Comparison of ENCODE assay signal across 23 cellular contexts in genomic region chr12:479161-479560, GRCh38.
"Had no signal": no experiment of that assay in that cellular context is flagged by ENCODE, and none has a peak within 500 bp of the region (broad histone marks: within the 10 kb centered on the region; RNA-seq: fewer than 3 reads in every experiment).

No MANE protein-coding gene starts in this region.

- FAIRE-seq: RCC 7860 had no signal

- H3K4me1 Mint-ChIP-seq: activated CD4-positive, alpha-beta T cell treated with anti-CD3 and anti-CD28 coated beads, Interleukin-2, amount 10 ng/mL, durations not matched to agents 24 days and 14 days; activated naive CD4-positive, alpha-beta T cell treated with anti-CD3 and anti-CD28 coated beads, Interleukin-2, amount 50 U/mL, for 24 hours had no signal

- H3K27ac Mint-ChIP-seq: activated CD4-positive, alpha-beta T cell treated with anti-CD3 and anti-CD28 coated beads, Interleukin-2, amount 10 ng/mL, durations not matched to agents 24 days and 14 days; activated CD8-positive, alpha-beta memory T cell treated with anti-CD3 and anti-CD28 coated beads, Interleukin-2, amount 10 ng/mL, durations not matched to agents 7 days and 5 days; activated naive CD4-positive, alpha-beta T cell treated with anti-CD3 and anti-CD28 coated beads, Interleukin-2, amount 50 U/mL, for 24 hours; activated T-cell treated with anti-CD3 and anti-CD28 coated beads, Interleukin-2, amount 50 U/mL, for 24 hours; activated T-helper 1 cell treated with anti-CD3 and anti-CD28 coated beads, Interleukin-12 subunit alpha, Interleukin-12 subunit beta, Interleukin-2, Interleukin-4 antibody, amounts not matched to agents 30 ng/mL and 10 ng/mL and 1 ng/mL, durations not matched to agents 14 hours and 24 hours and 36 hours; T-helper 17 cell; WTC11 had no signal

- H3K27ac ChIP-seq: brain microvascular endothelial cell, cardiac muscle cell had no signal

- H3K27me3 ChIP-seq: cardiac muscle cell had no signal

- H3K4me3 Mint-ChIP-seq: activated CD4-positive, alpha-beta T cell treated with anti-CD3 and anti-CD28 coated beads, Interleukin-2, amount 10 ng/mL, durations not matched to agents 24 days and 14 days; activated CD8-positive, alpha-beta memory T cell treated with anti-CD3 and anti-CD28 coated beads, Interleukin-2, amount 10 ng/mL, durations not matched to agents 7 days and 5 days; activated naive CD4-positive, alpha-beta T cell treated with anti-CD3 and anti-CD28 coated beads, Interleukin-2, amount 50 U/mL, for 24 hours; activated T-cell treated with anti-CD3 and anti-CD28 coated beads, Interleukin-2, amount 50 U/mL, for 24 hours; activated T-helper 1 cell treated with anti-CD3 and anti-CD28 coated beads, Interleukin-12 subunit alpha, Interleukin-12 subunit beta, Interleukin-2, Interleukin-4 antibody, amounts not matched to agents 30 ng/mL and 10 ng/mL and 1 ng/mL, durations not matched to agents 14 hours and 24 hours and 36 hours; T-helper 17 cell; WTC11 had no signal

- H3K9me3 Mint-ChIP-seq: activated CD4-positive, alpha-beta T cell treated with anti-CD3 and anti-CD28 coated beads, Interleukin-2, amount 10 ng/mL, durations not matched to agents 24 days and 14 days; activated naive CD4-positive, alpha-beta T cell treated with anti-CD3 and anti-CD28 coated beads, Interleukin-2, amount 50 U/mL, for 24 hours; activated T-cell treated with anti-CD3 and anti-CD28 coated beads, Interleukin-2, amount 50 U/mL, for 24 hours; activated T-helper 1 cell treated with anti-CD3 and anti-CD28 coated beads, Interleukin-12 subunit alpha, Interleukin-12 subunit beta, Interleukin-2, Interleukin-4 antibody, amounts not matched to agents 30 ng/mL and 10 ng/mL and 1 ng/mL, durations not matched to agents 14 hours and 24 hours and 36 hours; WTC11 had no signal

- H3K36me3 Mint-ChIP-seq: activated CD8-positive, alpha-beta memory T cell treated with anti-CD3 and anti-CD28 coated beads, Interleukin-2, amount 10 ng/mL, durations not matched to agents 7 days and 5 days; activated naive CD4-positive, alpha-beta T cell treated with anti-CD3 and anti-CD28 coated beads, Interleukin-2, amount 50 U/mL, for 24 hours; WTC11 had no signal

- ATAC-seq: activated CD8-positive, alpha-beta memory T cell treated with anti-CD3 and anti-CD28 coated beads, Interleukin-2, amount 10 ng/mL, durations not matched to agents 7 days and 5 days; PC-3; T-helper 17 cell; WTC11 had no signal

- H3K4me3 ChIP-seq: cardiac muscle cell had no signal

- DNase-seq: activated CD4-positive, alpha-beta T cell treated with anti-CD3 and anti-CD28 coated beads, Interleukin-2, amount 10 ng/mL, durations not matched to agents 24 days and 14 days; activated CD4-positive, alpha-beta T cell treated with anti-CD3 and anti-CD28 coated beads, Interleukin-2, amount 50 U/mL, for 48 hours; activated CD4-positive, CD25-positive, alpha-beta regulatory T cell treated with anti-CD3 and anti-CD28 coated beads, Interleukin-2, amount 50 U/mL, for 72 hours; activated CD8-positive, alpha-beta memory T cell treated with anti-CD3 and anti-CD28 coated beads, Interleukin-2, amount 10 ng/mL, durations not matched to agents 7 days and 5 days; activated effector memory CD4-positive, alpha-beta T cell treated with Interleukin-2 at 50 U/mL for 16 hours; activated naive CD4-positive, alpha-beta T cell; activated T-cell treated with anti-CD3 and anti-CD28 coated beads, Interleukin-2, amount 50 U/mL, for 24 hours; brain microvascular endothelial cell; MM.1S; NCI-H1105; NCI-H1436; NCI-H1694 treated with DMSO at 0.1 percent for 48 hours; NCI-H2029 treated with DMSO at 0.1 percent for 48 hours; NCI-H510A treated with DMSO at 0.1 percent for 48 hours; PC-3; SHP77 treated with DMSO at 0.1 percent for 48 hours; T-helper 17 cell; T-helper 9 cell had no signal

- H3K36me3 ChIP-seq: brain microvascular endothelial cell, cardiac muscle cell had no signal
